18 cellular contexts compared by ENCODE assay signal in the genomic region with DNA sequence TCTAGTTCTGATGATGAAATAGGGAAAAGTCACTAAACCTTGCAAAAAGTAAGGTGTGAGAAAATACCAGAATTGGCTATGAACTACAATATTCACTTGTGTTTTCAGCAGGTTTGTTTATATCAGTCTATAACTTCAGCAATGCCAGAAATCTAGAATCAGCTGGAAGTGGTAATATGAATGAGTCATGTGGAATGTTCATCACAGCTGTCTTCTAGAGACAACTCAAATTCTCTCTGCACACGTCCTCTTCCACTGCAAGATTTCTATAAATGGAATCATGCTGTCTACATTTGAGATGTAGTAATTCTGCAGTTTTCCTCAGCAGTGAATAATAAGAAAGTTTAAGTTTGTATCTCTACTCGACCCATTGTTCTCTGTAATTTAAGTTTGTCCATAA.
"Had no signal": no experiment of that assay in that cellular context is flagged by ENCODE, and none has a peak within 500 bp of the region (broad histone marks: within the 10 kb centered on the region; RNA-seq: fewer than 3 reads in every experiment).

No MANE protein-coding gene starts in this region.

- DNase-seq: colonic mucosa; dermis blood vessel endothelial cell; effector CD4-positive, alpha-beta T cell; endodermal cell; erythroblast; foreskin melanocyte; head of caudate nucleus; kidney glomerular epithelial cell; mesendoderm; natural killer cell; pancreas; right cardiac atrium; stimulated activated CD4-positive, alpha-beta T cell treated with anti-CD3 and anti-CD28 coated beads, Interleukin-2, amount 100 ng/mL, for 48 hours; stimulated activated naive CD4-positive, alpha-beta T cell treated with Interleukin-2 at 50 U/mL for 16 hours; tibial artery; upper lobe of left lung had no signal

- FAIRE-seq: endothelial cell of umbilical vein, islet of Langerhans, pancreas had no signal
